ENCODE assay signal across 9 cellular contexts in the genomic region with DNA sequence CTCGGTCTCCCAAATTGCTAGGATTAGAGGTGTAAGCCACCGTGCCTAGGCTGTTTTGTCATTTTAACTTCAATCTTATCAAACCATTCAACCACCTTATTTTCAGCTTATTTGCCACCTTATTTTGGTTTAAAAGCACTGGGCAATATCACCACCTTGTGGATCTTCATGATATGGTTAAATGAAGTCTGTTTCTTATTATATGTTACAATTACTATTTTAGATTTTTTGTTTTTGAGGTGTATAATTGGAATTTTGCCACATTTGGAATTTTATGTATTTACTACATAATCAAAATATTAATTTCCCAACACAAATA. TPM values are rescaled to one million over a fixed set of nuclear protein-coding genes. Genes with fewer than 3 reads are reported as not detected.
DNase-seq lines count a peak whose midpoint lies in the region; ATAC-seq, FAIRE-seq and TF ChIP-seq lines count a peak whose summit lies in the region.
"Had no signal": no experiment of that assay in that cellular context is flagged by ENCODE, and none has a peak within 500 bp of the region (broad histone marks: within the 10 kb centered on the region; RNA-seq: fewer than 3 reads in every experiment).

No MANE protein-coding gene starts in this region.

- H3K36me3 ChIP-seq in OCI-LY7 (ENCODE audit: insufficient read depth, low read length) (no peaks in the 10 kb centered on the region), heart left ventricle (no peaks in the 10 kb centered on the region)

- no peak overlapping the region for H3K4me2 ChIP-seq in OCI-LY7 (ENCODE audit: low read length)

- no TSS peak for BruUV-seq in OCI-LY7 (replicated peaks; lab: Mats Ljungman, UMichigan)

- H3K9me2 ChIP-seq in OCI-LY7 (ENCODE audit: insufficient read depth, low read length), result no peaks in the 10 kb centered on the region

- H3K27me3 ChIP-seq in heart left ventricle, result no peaks in the 10 kb centered on the region

- no peak for ATAC-seq in heart left ventricle

- intact Hi-C loops in OCI-LY7 (cut with micrococcal nuclease; ENCODE audit: unreplicated experiment), result no loop called here
- intact Hi-C loops in heart left ventricle (cut with DNase I), result loop anchor here in 1 of 10 donors (5.0 kb wide), 1 partner anchor 98 kb away; no protein-coding TSS in a partner anchor

- H3K4me3 ChIP-seq in OCI-LY7 (ENCODE audit: low read depth, low read length, poor library complexity, severe bottlenecking) (no peak overlapping the region), heart left ventricle (no peak overlapping the region)

- H3K4me1 ChIP-seq in OCI-LY7 (ENCODE audit: insufficient read depth, low read length, poor library complexity, severe bottlenecking), result no peaks in the 10 kb centered on the region
- H3K4me1 ChIP-seq in heart left ventricle, result no peaks in the 10 kb centered on the region

- peak; percentile 1 to 26 for DNase-seq in SHP77 (lab: John Stamatoyannopoulos, UW)
- DNase-seq in SHP77 treated with DMSO at 0.1 percent for 48 hours (lab: John Stamatoyannopoulos, UW), result no peak
- DNase-seq in OCI-LY7 (ENCODE audit: low spot score), result no peak
- peak; percentile 82 for DNase-seq in fibroblast of peridontal ligament (ENCODE audit: extremely low read depth)
- peak; percentile 7 for DNase-seq in urothelium cell line (ENCODE audit: low spot score)
- DNase-seq in heart left ventricle, result no peak
- DNase-seq in NK-92 (lab: John Stamatoyannopoulos, UW; ENCODE audit: unreplicated experiment), result no peak
- no peak for DNase-seq in stimulated activated CD4-positive, alpha-beta T cell treated with anti-CD3 and anti-CD28 coated beads, Interleukin-12 subunit alpha, Interleukin-12 subunit beta, amount 100 ng/mL, for 4 hours

- no peaks in the 10 kb centered on the region for H3K9me3 ChIP-seq in OCI-LY7 (ENCODE audit: low read length)
- no peaks in the 10 kb centered on the region for H3K9me3 ChIP-seq in heart left ventricle

- POLR2A ChIA-PET in OCI-LY7 (lab: Charles Lee), result no interaction called here

- no peak overlapping the region for H2AFZ ChIP-seq in OCI-LY7 (ENCODE audit: low read length)

- FAIRE-seq in urothelium cell line (lab: Jason Lieb, UNC), result no peak

- no peak overlapping the region for H3K27ac ChIP-seq in OCI-LY7 (ENCODE audit: low read depth, low read length, poor library complexity, severe bottlenecking)
- H3K27ac ChIP-seq in heart left ventricle, result no peak overlapping the region

- TF ChIP-seq POLR2A in heart left ventricle (IDR thresholded peaks at IDR 0.05), result no peak

- CTCF ChIA-PET in OCI-LY7 (lab: Charles Lee; ENCODE audit: unreplicated experiment), result no interaction called here

- TF ChIP-seq CTCF in OCI-LY7 (conservative IDR thresholded peaks at IDR 0.05; ENCODE audit: low read length), result peak; percentile 69
- TF ChIP-seq CTCF in heart left ventricle (IDR thresholded peaks at IDR 0.05), result peak in 3 of 12 donors; percentile 11 to 26 (median 22)

- H4K20me1 ChIP-seq in OCI-LY7 (ENCODE audit: insufficient read depth, low read length), result no peaks in the 10 kb centered on the region

- H3K79me2 ChIP-seq in OCI-LY7 (ENCODE audit: insufficient read depth, low read depth, low read length), result no peaks in the 10 kb centered on the region

- 59 to 69% (median 64%) methylated on average over 2 of the region's 2 CpGs for WGBS in heart left ventricle, 4 donors

RNA-seq across cellular contexts. Expression of gene SCN9A, which starts 43.8 kb away (rescaled TPM):
- total RNA-seq in OCI-LY7 (2014; rRNA removed; shearing (Covaris generic)), result not detected in 2 replicates
- not detected in 2 replicates for total RNA-seq in OCI-LY7 (2022)
- 1 to 10 TPM in 5 of 9 donors, under 1 TPM in 4; 0.50 to 3.2 (median 1.1) TPM for total RNA-seq in heart left ventricle
- polyA plus RNA-seq in heart left ventricle, result under 1 TPM; 0.08 to 0.27 TPM
- total RNA-seq: G401 had no signal

Comparison
In these comparisons a context has a peak if more than half of its experiments do, and no peak if none do; other contexts are left out.
1. DNase-seq: peak in SHP77 (2 of 2), fibroblast of peridontal ligament (single experiment) and urothelium cell line (single experiment); none in SHP77 treated with DMSO at 0.1 percent for 48 hours (single experiment), OCI-LY7 (single experiment), heart left ventricle (0 of 5), NK-92 (single experiment) and stimulated activated CD4-positive, alpha-beta T cell treated with anti-CD3 and anti-CD28 coated beads, Interleukin-12 subunit alpha, Interleukin-12 subunit beta, amount 100 ng/mL, for 4 hours (single experiment).